ENCODE assay signal across 10 cellular contexts in the genomic region with DNA sequence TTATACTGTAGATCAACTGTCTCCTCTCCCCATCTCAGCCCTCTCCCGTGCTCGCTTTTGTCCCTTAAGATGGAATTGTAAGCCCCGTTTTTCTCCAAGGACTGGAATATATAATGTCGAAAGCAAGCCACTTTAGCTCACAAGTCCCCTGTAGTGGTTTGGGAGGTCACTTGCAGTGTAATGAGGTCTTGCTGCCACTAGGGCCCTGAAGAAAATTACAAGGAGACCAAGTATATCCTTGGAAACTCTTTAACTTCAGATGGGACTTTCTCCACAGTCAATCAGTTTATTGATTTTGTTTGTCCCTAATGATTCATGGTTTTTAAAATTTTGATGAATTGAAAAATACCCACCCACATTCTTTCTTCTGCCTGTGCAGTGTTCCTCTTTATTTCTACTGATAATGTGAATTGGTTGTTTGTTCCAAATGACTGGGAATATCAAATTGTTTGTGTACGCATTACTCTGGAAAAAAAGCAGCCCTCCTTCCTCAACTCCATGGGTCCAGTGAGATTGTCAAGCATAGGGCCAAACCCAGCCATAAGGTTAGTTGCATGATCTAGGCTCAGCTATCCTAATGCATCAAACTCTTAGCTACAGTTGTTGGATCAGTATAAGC.
A peak's percentile ranks its signal among the peaks of the same experiment; 100 is the strongest.
DNase-seq lines count a peak whose midpoint lies in the region; ATAC-seq and TF ChIP-seq lines count a peak whose summit lies in the region.
"Had no signal": no experiment of that assay in that cellular context is flagged by ENCODE, and none has a peak within 500 bp of the region (broad histone marks: within the 10 kb centered on the region; RNA-seq: fewer than 3 reads in every experiment).

No MANE protein-coding gene starts in this region.

- ATAC-seq in GM19351 (IDR thresholded peaks at IDR 0.05; ENCODE audit: unreplicated experiment) (peak; percentile 83), HG03045 (IDR thresholded peaks at IDR 0.05; ENCODE audit: unreplicated experiment) (no peak)

- H3K27me3 ChIP-seq in AG04450 (ENCODE audit: control insufficient read depth, insufficient read depth, low read length) (no peaks in the 10 kb centered on the region), esophagus squamous epithelium (no peaks in the 10 kb centered on the region)
- H3K27me3 ChIP-seq: upper lobe of left lung had no signal

- WGBS in esophagus squamous epithelium, 2 donors: 64 to 76% methylated on average over 5 of the region's 5 CpGs

- H3K9me3 ChIP-seq in AG04450 (ENCODE audit: control insufficient read depth, insufficient read depth, low read length) (no peaks in the 10 kb centered on the region), esophagus squamous epithelium (no peaks in the 10 kb centered on the region)
- H3K9me3 ChIP-seq: upper lobe of left lung had no signal

- TF ChIP-seq POLR2A in esophagus squamous epithelium (IDR thresholded peaks at IDR 0.05): no peak

- CTCF ChIA-PET in AG04450 (lab: Charles Lee): interaction anchor here (0.6 to 1.1 kb wide), 2 partner anchors 10 to 15 kb away, joined by 3 to 4 read pairs; no protein-coding TSS in a partner anchor

- H3K4me3 ChIP-seq in AG04450 (ENCODE audit: low read depth, low read length): no peak overlapping the region
- no peak overlapping the region for H3K4me3 ChIP-seq in esophagus squamous epithelium
- H3K4me3 ChIP-seq: upper lobe of left lung had no signal

- H3K27ac ChIP-seq in AG04450 (ENCODE audit: low read depth, low read length) (no peak overlapping the region), esophagus squamous epithelium (no peak overlapping the region)
- H3K27ac ChIP-seq: upper lobe of left lung had no signal

- TF ChIP-seq CTCF in AG04450 (IDR thresholded peaks at IDR 0.05; ENCODE audit: low read depth, low read length) (peak; percentile 44), esophagus squamous epithelium (IDR thresholded peaks at IDR 0.05) (peak in 4 of 6 experiments; percentile 7 to 43 (median 28))

- H3K36me3 ChIP-seq in esophagus squamous epithelium: no peaks in the 10 kb centered on the region
- H3K36me3 ChIP-seq: upper lobe of left lung had no signal

- peaks cover 0 to 4% (median 0%) of the 10 kb centered on the region in 3 donors for H3K4me1 ChIP-seq in esophagus squamous epithelium
- H3K4me1 ChIP-seq: upper lobe of left lung had no signal

- intact Hi-C loops in esophagus squamous epithelium (cut with DNase I): no loop called here

- DNase-seq in AG04450 (ENCODE audit: low read depth, low spot score) (no peak), Kasumi-1 (lab: John Stamatoyannopoulos, UW) (peak; percentile 31 to 37), esophagus squamous epithelium (lab: John Stamatoyannopoulos, UW) (no peak), NCI-H1436 treated with DMSO at 0.1 percent for 48 hours (lab: John Stamatoyannopoulos, UW) (no peak)
- DNase-seq in activated CD4-positive, alpha-beta T cell treated with anti-CD3 and anti-CD28 coated beads for 48 hours: no peak
- no peak for DNase-seq in stimulated activated CD4-positive, alpha-beta T cell treated with anti-CD3 and anti-CD28 coated beads, Interleukin-2, amount 100 ng/mL, for 24 hours
- DNase-seq: NCI-H1048, upper lobe of left lung had no signal

- POLR2A ChIA-PET in AG04450 (lab: Yijun Ruan, JAX): no interaction called here

Comparison
In these comparisons a context has a peak if more than half of its experiments do, and no peak if none do; other contexts are left out.
1. DNase-seq: peak in Kasumi-1 (2 of 2); none in AG04450 (single experiment), esophagus squamous epithelium (single experiment), activated CD4-positive, alpha-beta T cell treated with anti-CD3 and anti-CD28 coated beads for 48 hours (single experiment), stimulated activated CD4-positive, alpha-beta T cell treated with anti-CD3 and anti-CD28 coated beads, Interleukin-2, amount 100 ng/mL, for 24 hours (0 of 2) and NCI-H1436 treated with DMSO at 0.1 percent for 48 hours (single experiment).